In genomic region chr9:132989414-132989996, GRCh38 we compare ENCODE assay signal across 2 cellular contexts.
TF ChIP-seq lines count a peak whose summit lies in the region.

No MANE protein-coding gene starts in this region.

TF ChIP-seq in HepG2, 621 proteins besides CTCF, POLR2A, EP300 and RAD21:
- TF ChIP-seq ZNF343 (CRISPR knock-in tag; IDR thresholded peaks at IDR 0.05) (no peak), ZNF768 (CRISPR knock-in tag; IDR thresholded peaks at IDR 0.05) (0 out of 2 replicates have a peak, but pooled peaks have one; percentile 15), ZNF274 (CRISPR knock-in tag; IDR thresholded peaks at IDR 0.05) (no peak)

TF ChIP-seq in IMR-90, 13 proteins besides CTCF, POLR2A, EP300 and RAD21:
- no peak for TF ChIP-seq FOS (IDR thresholded peaks at IDR 0.05; ENCODE audit: low read depth, low read length)
- no peak for TF ChIP-seq SMC3 (IDR thresholded peaks at IDR 0.05; ENCODE audit: low read depth, low read length)
- no peak for TF ChIP-seq NFE2L2 (IDR thresholded peaks at IDR 0.05; ENCODE audit: low read depth, low read length)
- TF ChIP-seq BHLHE40 (IDR thresholded peaks at IDR 0.05; ENCODE audit: low read depth, low read length) = no peak
- no peak for TF ChIP-seq CEBPB (IDR thresholded peaks at IDR 0.05; ENCODE audit: low read depth, low read length)
- TF ChIP-seq MXI1 (IDR thresholded peaks at IDR 0.05; ENCODE audit: borderline replicate concordance, low read depth, low read length) = no peak
- TF ChIP-seq CHD1 (IDR thresholded peaks at IDR 0.05; ENCODE audit: low read depth, low read length) = no peak
- no peak for TF ChIP-seq USF2 (IDR thresholded peaks at IDR 0.05; ENCODE audit: low read depth, low read length)
- TF ChIP-seq ELK1 (IDR thresholded peaks at IDR 0.05; ENCODE audit: borderline replicate concordance, low read depth, low read length) = no peak
- TF ChIP-seq MAZ (IDR thresholded peaks at IDR 0.05; ENCODE audit: borderline replicate concordance, low read depth, low read length) = no peak
- no peak for TF ChIP-seq MAFK (IDR thresholded peaks at IDR 0.05; ENCODE audit: low read depth, low read length)
- no peak for TF ChIP-seq RCOR1 (IDR thresholded peaks at IDR 0.05; ENCODE audit: insufficient replicate concordance, low read length)
- TF ChIP-seq RFX5 (IDR thresholded peaks at IDR 0.05; ENCODE audit: low read depth, low read length) = no peak
